15 cellular contexts compared by ENCODE assay signal in genomic region chr16:87127766-87128147, GRCh38.
A peak's percentile ranks its signal among the peaks of the same experiment; 100 is the strongest.
DNase-seq lines count a peak whose midpoint lies in the region; ATAC-seq and TF ChIP-seq lines count a peak whose summit lies in the region.
"Had no signal": no experiment of that assay in that cellular context is flagged by ENCODE, and none has a peak within 500 bp of the region (broad histone marks: within the 10 kb centered on the region; RNA-seq: fewer than 3 reads in every experiment).

No MANE protein-coding gene starts in this region.

- H3K9me3 ChIP-seq in right cardiac atrium (ENCODE audit: control insufficient read depth, low read length) (no peaks in the 10 kb centered on the region), lower lobe of right lung (peaks cover 11% of the 10 kb centered on the region), thoracic aorta (no peaks in the 10 kb centered on the region)

- no peaks in the 10 kb centered on the region for H3K36me3 ChIP-seq in lower lobe of right lung
- no peaks in the 10 kb centered on the region for H3K36me3 ChIP-seq in thoracic aorta

- H3K27ac Mint-ChIP-seq in chondrocyte (ENCODE audit: unreplicated experiment), result peak overlapping the region; percentile 96
- H3K27ac Mint-ChIP-seq in stimulated activated memory B cell treated with anti-CD40 and anti-IgM and Interleukin-4, amounts not matched to agents 10 μg/mL and 1 μg/mL and 100 μg/mL, for 72 hours, result no peak overlapping the region

- H3K36me3 Mint-ChIP-seq in chondrocyte (ENCODE audit: low read depth), result peaks cover 5% of the 10 kb centered on the region
- H3K36me3 Mint-ChIP-seq in stimulated activated memory B cell treated with anti-CD40 and anti-IgM and Interleukin-4, amounts not matched to agents 10 μg/mL and 1 μg/mL and 100 μg/mL, for 72 hours, result no peaks in the 10 kb centered on the region

- intact Hi-C loops in cardiac septum (cut with DNase I), result no loop called here
- intact Hi-C loops in right cardiac atrium (cut with DNase I), result no loop called here
- intact Hi-C loops in lower lobe of right lung (cut with DNase I), result no loop called here

- ATAC-seq in right cardiac atrium (no peak), lower lobe of right lung (no peak), thoracic aorta (ENCODE audit: insufficient number of reproducible peaks, low FRiP score, low read depth) (no peak), GM21619 (IDR thresholded peaks at IDR 0.05; ENCODE audit: unreplicated experiment) (no peak)
- no peak for ATAC-seq in stimulated activated memory B cell treated with anti-CD40 and anti-IgM and Interleukin-4, amounts not matched to agents 10 μg/mL and 1 μg/mL and 100 μg/mL, for 72 hours
- ATAC-seq: K562, PC-3 had no signal

- H3K4me3 ChIP-seq in right cardiac atrium (ENCODE audit: low read length), result no peak overlapping the region
- H3K4me3 ChIP-seq in lower lobe of right lung, result no peak overlapping the region
- no peak overlapping the region for H3K4me3 ChIP-seq in thoracic aorta
- H3K4me3 ChIP-seq: K562 had no signal

- peak; percentile 72 for DNase-seq in cardiac septum (ENCODE audit: low spot score)
- no peak for DNase-seq in right cardiac atrium
- DNase-seq in chondrocyte (ENCODE audit: low spot score), result no peak
- DNase-seq in lower lobe of right lung, result no peak
- DNase-seq in thoracic aorta (ENCODE audit: low spot score), result no peak
- DNase-seq in caudate nucleus (lab: John Stamatoyannopoulos, UW), result no peak
- DNase-seq: C1 segment of cervical spinal cord, DMS153, EL, NCI-H446, PC-3 had no signal

- no peaks in the 10 kb centered on the region for H3K27me3 Mint-ChIP-seq in chondrocyte (ENCODE audit: low read depth)
- no peaks in the 10 kb centered on the region for H3K27me3 Mint-ChIP-seq in stimulated activated memory B cell treated with anti-CD40 and anti-IgM and Interleukin-4, amounts not matched to agents 10 μg/mL and 1 μg/mL and 100 μg/mL, for 72 hours

- peaks cover 19% of the 10 kb centered on the region for H3K9me3 Mint-ChIP-seq in chondrocyte (ENCODE audit: low read depth)
- peaks cover 13% of the 10 kb centered on the region for H3K9me3 Mint-ChIP-seq in stimulated activated memory B cell treated with anti-CD40 and anti-IgM and Interleukin-4, amounts not matched to agents 10 μg/mL and 1 μg/mL and 100 μg/mL, for 72 hours

- no peaks in the 10 kb centered on the region for H3K27me3 ChIP-seq in right cardiac atrium (ENCODE audit: control insufficient read depth, insufficient read depth)
- no peaks in the 10 kb centered on the region for H3K27me3 ChIP-seq in lower lobe of right lung (ENCODE audit: low read depth)
- no peaks in the 10 kb centered on the region for H3K27me3 ChIP-seq in thoracic aorta (replicated peaks; ENCODE audit: insufficient read depth)

- 90% methylated on average over 6 of the region's 6 CpGs for WGBS in right cardiac atrium

- H3K4me1 ChIP-seq in right cardiac atrium (ENCODE audit: control insufficient read depth, insufficient read depth, low read length) (no peaks in the 10 kb centered on the region), lower lobe of right lung (no peaks in the 10 kb centered on the region), thoracic aorta (ENCODE audit: control insufficient read depth in 1 of 2, low read depth in 2 of 2) (peaks cover 20 to 61% of the 10 kb centered on the region in 2 donors)

- H3K27ac ChIP-seq in right cardiac atrium (ENCODE audit: low read length) (no peak overlapping the region), lower lobe of right lung (peak overlapping the region; percentile 58), thoracic aorta (peak overlapping the region; percentile 89 to 92), caudate nucleus (ENCODE audit: low read depth, low read length) (no peak overlapping the region)
- H3K27ac ChIP-seq: 22Rv1 had no signal

- TF ChIP-seq CTCF in chondrocyte (IDR thresholded peaks at IDR 0.05), result no peak
- no peak for TF ChIP-seq CTCF in lower lobe of right lung (IDR thresholded peaks at IDR 0.05)
- no peak for TF ChIP-seq CTCF in thoracic aorta (IDR thresholded peaks at IDR 0.05)

- no peak overlapping the region for H3K4me3 Mint-ChIP-seq in chondrocyte (ENCODE audit: unreplicated experiment)
- no peak overlapping the region for H3K4me3 Mint-ChIP-seq in stimulated activated memory B cell treated with anti-CD40 and anti-IgM and Interleukin-4, amounts not matched to agents 10 μg/mL and 1 μg/mL and 100 μg/mL, for 72 hours

- peaks cover 70% of the 10 kb centered on the region for H3K4me1 Mint-ChIP-seq in chondrocyte (ENCODE audit: low read depth)
- H3K4me1 Mint-ChIP-seq in stimulated activated memory B cell treated with anti-CD40 and anti-IgM and Interleukin-4, amounts not matched to agents 10 μg/mL and 1 μg/mL and 100 μg/mL, for 72 hours, result no peaks in the 10 kb centered on the region

Comparison
In these comparisons a context has a peak if more than half of its experiments do, and no peak if none do; other contexts are left out.
1. H3K27ac ChIP-seq: peak in lower lobe of right lung (single experiment) and thoracic aorta (2 of 2); none in right cardiac atrium (single experiment) and caudate nucleus (single experiment).